ENCODE assay signal across 12 cellular contexts in the genomic region with DNA sequence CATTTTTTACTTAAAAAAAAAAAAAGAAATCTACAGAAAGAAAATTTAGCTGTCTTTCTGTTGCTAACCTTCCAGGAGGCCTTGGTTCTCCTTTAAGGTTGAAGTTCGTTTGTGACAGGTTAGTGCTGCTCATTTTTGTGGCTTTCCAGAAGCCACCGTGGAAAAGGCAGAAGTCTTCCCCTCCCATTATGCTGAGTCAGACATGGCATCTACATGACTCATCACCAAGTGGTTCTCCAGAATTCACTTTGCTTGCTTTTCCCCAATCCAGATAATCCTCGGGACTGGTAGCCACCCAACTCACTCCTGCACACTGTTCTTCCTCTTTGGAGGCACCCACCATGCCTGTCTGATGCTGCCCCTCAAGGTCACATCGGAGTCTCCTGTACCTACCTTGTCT.
DNase-seq lines count a peak whose midpoint lies in the region; ATAC-seq and TF ChIP-seq lines count a peak whose summit lies in the region.
"Had no signal": no experiment of that assay in that cellular context is flagged by ENCODE, and none has a peak within 500 bp of the region (broad histone marks: within the 10 kb centered on the region; RNA-seq: fewer than 3 reads in every experiment).

No MANE protein-coding gene starts in this region.

- intact Hi-C loops in spleen (cut with DNase I; ENCODE audit: low total_unique reads): no loop called here

- no peak for TF ChIP-seq POLR2A in spleen (IDR thresholded peaks at IDR 0.05)
- no peak for TF ChIP-seq POLR2A in gastroesophageal sphincter (IDR thresholded peaks at IDR 0.05)

- H3K27ac ChIP-seq in spleen (no peak overlapping the region), gastroesophageal sphincter (no peak overlapping the region)

- H3K9me3 ChIP-seq in spleen (no peaks in the 10 kb centered on the region), gastroesophageal sphincter (no peaks in the 10 kb centered on the region)

- H3K36me3 ChIP-seq in spleen (no peaks in the 10 kb centered on the region), gastroesophageal sphincter (no peaks in the 10 kb centered on the region)

- no peaks in the 10 kb centered on the region for H3K27me3 ChIP-seq in spleen (replicated peaks in 1 of 7)
- H3K27me3 ChIP-seq in gastroesophageal sphincter: no peaks in the 10 kb centered on the region

- ATAC-seq in stimulated activated naive CD8-positive, alpha-beta T cell treated with anti-CD3 and anti-CD28 coated beads, Interleukin-15, Interleukin-2, amounts not matched to agents 100 U/mL and 50 U/mL, for 24 hours: no peak
- no peak for ATAC-seq in HG02588 (IDR thresholded peaks at IDR 0.05; ENCODE audit: unreplicated experiment)
- ATAC-seq in gastroesophageal sphincter: no peak

- H3K4me3 ChIP-seq in astrocyte of the spinal cord (ENCODE audit: low read depth, low read length): no peak overlapping the region
- no peak overlapping the region for H3K4me3 ChIP-seq in spleen
- no peak overlapping the region for H3K4me3 ChIP-seq in gastroesophageal sphincter

- TF ChIP-seq EP300 in gastroesophageal sphincter (IDR thresholded peaks at IDR 0.05): no peak

- TF ChIP-seq CTCF in astrocyte of the spinal cord (IDR thresholded peaks at IDR 0.05; ENCODE audit: low read depth, low read length): no peak
- TF ChIP-seq CTCF in spleen (IDR thresholded peaks at IDR 0.05 in 8 of 11, conservative IDR thresholded peaks at IDR 0.05 in 3 of 11): no peak
- TF ChIP-seq CTCF in gastroesophageal sphincter (IDR thresholded peaks at IDR 0.05): no peak

- in situ Hi-C loops in astrocyte of the spinal cord (cut with HindIII; ENCODE audit: low sequenced_read_pairs): no loop called here

- peak; percentile 33 for DNase-seq in CD1c-positive myeloid dendritic cell (ENCODE audit: extremely low spot score)
- DNase-seq in M059J (ENCODE audit: low read depth): peak; percentile 98
- peak; percentile 92 for DNase-seq in astrocyte of the spinal cord (ENCODE audit: low read depth, low spot score)
- DNase-seq in kidney glomerular epithelial cell (lab: John Stamatoyannopoulos, UW): peak; percentile 83
- DNase-seq in stimulated activated naive CD8-positive, alpha-beta T cell treated with anti-CD3 and anti-CD28 coated beads, Interleukin-15, Interleukin-2, amounts not matched to agents 100 U/mL and 50 U/mL, for 24 hours: no peak
- no peak for DNase-seq in spleen
- DNase-seq: effector CD8-positive, alpha-beta T cell; NCI-H345; retina; T-helper 2 cell had no signal

- H3K4me1 ChIP-seq in spleen: no peaks in the 10 kb centered on the region
- no peaks in the 10 kb centered on the region for H3K4me1 ChIP-seq in gastroesophageal sphincter

- 47 to 68% (median 59%) methylated on average over 4 of the region's 4 CpGs for WGBS in spleen, 5 donors
- WGBS in gastroesophageal sphincter (ENCODE audit: low coverage in 1 of 2), 2 donors: 62 to 69% methylated on average over 4 of the region's 4 CpGs

Comparison
In these comparisons a context has a peak if more than half of its experiments do, and no peak if none do; other contexts are left out.
1. DNase-seq: peak in CD1c-positive myeloid dendritic cell (single experiment), M059J (single experiment), astrocyte of the spinal cord (single experiment) and kidney glomerular epithelial cell (single experiment); none in stimulated activated naive CD8-positive, alpha-beta T cell treated with anti-CD3 and anti-CD28 coated beads, Interleukin-15, Interleukin-2, amounts not matched to agents 100 U/mL and 50 U/mL, for 24 hours (single experiment) and spleen (single experiment).